Comparison of ENCODE assay signal across 8 cellular contexts in genomic region chr12:123232807-123233504, GRCh38. TPM values are rescaled to one million over a fixed set of nuclear protein-coding genes. Genes with fewer than 3 reads are reported as not detected.
DNase-seq lines count a peak whose midpoint lies in the region; ATAC-seq and TF ChIP-seq lines count a peak whose summit lies in the region.

A gene with protein sequence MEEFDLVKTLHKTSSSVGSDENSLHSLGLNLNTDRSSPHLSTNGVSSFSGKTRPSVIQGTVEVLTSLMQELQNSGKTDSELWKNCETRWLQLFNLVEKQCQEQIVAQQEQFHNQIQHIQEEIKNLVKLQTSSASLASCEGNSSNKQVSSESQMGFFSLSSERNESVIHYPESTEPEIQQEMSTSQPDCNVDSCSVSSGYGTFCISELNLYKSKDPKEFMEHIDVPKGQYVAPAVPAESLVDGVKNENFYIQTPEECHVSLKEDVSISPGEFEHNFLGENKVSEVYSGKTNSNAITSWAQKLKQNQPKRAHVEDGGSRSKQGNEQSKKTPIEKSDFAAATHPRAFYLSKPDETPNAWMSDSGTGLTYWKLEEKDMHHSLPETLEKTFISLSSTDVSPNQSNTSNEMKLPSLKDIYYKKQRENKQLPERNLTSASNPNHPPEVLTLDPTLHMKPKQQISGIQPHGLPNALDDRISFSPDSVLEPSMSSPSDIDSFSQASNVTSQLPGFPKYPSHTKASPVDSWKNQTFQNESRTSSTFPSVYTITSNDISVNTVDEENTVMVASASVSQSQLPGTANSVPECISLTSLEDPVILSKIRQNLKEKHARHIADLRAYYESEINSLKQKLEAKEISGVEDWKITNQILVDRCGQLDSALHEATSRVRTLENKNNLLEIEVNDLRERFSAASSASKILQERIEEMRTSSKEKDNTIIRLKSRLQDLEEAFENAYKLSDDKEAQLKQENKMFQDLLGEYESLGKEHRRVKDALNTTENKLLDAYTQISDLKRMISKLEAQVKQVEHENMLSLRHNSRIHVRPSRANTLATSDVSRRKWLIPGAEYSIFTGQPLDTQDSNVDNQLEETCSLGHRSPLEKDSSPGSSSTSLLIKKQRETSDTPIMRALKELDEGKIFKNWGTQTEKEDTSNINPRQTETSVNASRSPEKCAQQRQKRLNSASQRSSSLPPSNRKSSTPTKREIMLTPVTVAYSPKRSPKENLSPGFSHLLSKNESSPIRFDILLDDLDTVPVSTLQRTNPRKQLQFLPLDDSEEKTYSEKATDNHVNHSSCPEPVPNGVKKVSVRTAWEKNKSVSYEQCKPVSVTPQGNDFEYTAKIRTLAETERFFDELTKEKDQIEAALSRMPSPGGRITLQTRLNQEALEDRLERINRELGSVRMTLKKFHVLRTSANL (minus strand): TSS chr12:123233141. CDS start chr12:123230364, 2,777 bp downstream.
MTRFR (plus strand) TSS chr12:123233436; CDS start chr12:123253675, 20,239 bp downstream.

- H3K27me3 ChIP-seq in osteoblast (ENCODE audit: insufficient read depth, low read length) (no peaks in the 10 kb centered on the region), thoracic aorta (replicated peaks; ENCODE audit: insufficient read depth) (no peaks in the 10 kb centered on the region)

- H2AFZ ChIP-seq in osteoblast (ENCODE audit: low read length), result peak within 1 kb of the TSS; percentile 88

- peak within 1 kb of the TSS; percentile 69 for H3K27ac ChIP-seq in osteoblast (ENCODE audit: low read depth, low read length)
- peak within 1 kb of the TSS; percentile 85 to 87 for H3K27ac ChIP-seq in thoracic aorta

- peaks cover 72% of the 10 kb centered on the region for H3K4me1 Mint-ChIP-seq in activated naive CD8-positive, alpha-beta T cell (ENCODE audit: low read depth)
- peaks cover 8% of the 10 kb centered on the region for H3K4me1 Mint-ChIP-seq in glutamatergic neuron (ENCODE audit: low read depth, unreplicated experiment)

- peaks cover 20% of the 10 kb centered on the region for H3K4me1 ChIP-seq in osteoblast (ENCODE audit: insufficient read depth, low read length)
- H3K4me1 ChIP-seq in thoracic aorta (ENCODE audit: control insufficient read depth in 1 of 2, low read depth in 2 of 2), result peaks cover 16 to 33% of the 10 kb centered on the region in 2 donors

- no peak for TF ChIP-seq CTCF in GM10248 (IDR thresholded peaks at IDR 0.05; ENCODE audit: control extremely low read depth, extremely low read depth, low read depth, missing control alignments)
- no peak for TF ChIP-seq CTCF in glutamatergic neuron (IDR thresholded peaks at IDR 0.05; ENCODE audit: partially characterized antibody, unreplicated experiment)
- TF ChIP-seq CTCF in osteoblast (IDR thresholded peaks at IDR 0.05; ENCODE audit: extremely low read depth, low read depth, low read length), result no peak
- no peak for TF ChIP-seq CTCF in thoracic aorta (IDR thresholded peaks at IDR 0.05)

- DNase-seq in GM10248 (ENCODE audit: extremely low spot score) (peak; percentile 96), NCI-H1105 (lab: John Stamatoyannopoulos, UW) (peak; percentile 99), SKM-1 treated with dmso at 0.1 percent for 144 hours (lab: John Stamatoyannopoulos, UW; ENCODE audit: unreplicated experiment) (peak; percentile 87), glutamatergic neuron (peak; percentile 99), osteoblast (ENCODE audit: insufficient read length, low spot score, missing footprints) (peak; percentile 98), thoracic aorta (ENCODE audit: low spot score) (peak; percentile 98)

- H3K36me3 Mint-ChIP-seq in activated naive CD8-positive, alpha-beta T cell, result no peaks in the 10 kb centered on the region
- H3K36me3 Mint-ChIP-seq in glutamatergic neuron (ENCODE audit: unreplicated experiment), result no peaks in the 10 kb centered on the region

- peak within 1 kb of the TSS; percentile 100 for H3K4me3 Mint-ChIP-seq in activated naive CD8-positive, alpha-beta T cell
- peak within 1 kb of the TSS; percentile 98 for H3K4me3 Mint-ChIP-seq in glutamatergic neuron (ENCODE audit: unreplicated experiment)

- POLR2A ChIA-PET in GM10248 (lab: Yijun Ruan, JAX), result interaction anchor here (0.5 to 2.3 kb wide), 39 partner anchors 9 to 1881 kb away, joined by 3 to 41 read pairs (median 4); partner anchors contain the start of genes ATP6V0A2, KMT5A, OGFOD2 and SBNO1

- H3K79me2 ChIP-seq in osteoblast (ENCODE audit: insufficient read depth, low read length), result peaks cover 71% of the 10 kb centered on the region

- H4K20me1 ChIP-seq in osteoblast (ENCODE audit: insufficient read depth, low read length), result no peaks in the 10 kb centered on the region

- H3K27ac Mint-ChIP-seq in activated naive CD8-positive, alpha-beta T cell, result peak within 1 kb of the TSS; percentile 99
- peak within 1 kb of the TSS; percentile 93 for H3K27ac Mint-ChIP-seq in glutamatergic neuron (ENCODE audit: unreplicated experiment)

- H3K4me2 ChIP-seq in osteoblast (ENCODE audit: insufficient read depth, low read length), result peak within 1 kb of the TSS; percentile 97

- no peaks in the 10 kb centered on the region for H3K9me3 Mint-ChIP-seq in activated naive CD8-positive, alpha-beta T cell (ENCODE audit: low read depth)
- H3K9me3 Mint-ChIP-seq in glutamatergic neuron (ENCODE audit: unreplicated experiment), result peaks cover 3% of the 10 kb centered on the region

- ATAC-seq in HG02623 (IDR thresholded peaks at IDR 0.05; ENCODE audit: unreplicated experiment), result peak; percentile 73
- ATAC-seq in thoracic aorta (ENCODE audit: insufficient number of reproducible peaks, low FRiP score, low read depth), result peak; percentile 95

- H3K9me3 ChIP-seq in osteoblast (ENCODE audit: low read depth, low read length) (no peaks in the 10 kb centered on the region), thoracic aorta (no peaks in the 10 kb centered on the region)

- H3K27me3 Mint-ChIP-seq in activated naive CD8-positive, alpha-beta T cell, result no peaks in the 10 kb centered on the region
- peaks cover 6% of the 10 kb centered on the region for H3K27me3 Mint-ChIP-seq in glutamatergic neuron (ENCODE audit: unreplicated experiment)

- CTCF ChIA-PET in GM10248 (lab: Yijun Ruan, JAX), result interaction anchor here (0.8 to 2.7 kb wide), 11 partner anchors 9 to 439 kb away, joined by 3 to 18 read pairs (median 4); partner anchors contain the start of gene ARL6IP4

- H3K36me3 ChIP-seq in osteoblast (ENCODE audit: insufficient read depth, low read length), result no peaks in the 10 kb centered on the region
- no peaks in the 10 kb centered on the region for H3K36me3 ChIP-seq in thoracic aorta

- H3K4me3 ChIP-seq in osteoblast (ENCODE audit: insufficient read depth, low read length) (peak within 1 kb of the TSS; percentile 92), thoracic aorta (peak within 1 kb of the TSS; percentile 93)

RNA-seq across cellular contexts. Expression of the first gene that starts in this region (rescaled TPM):
- 38.4 TPM for total RNA-seq in glutamatergic neuron (ENCODE audit: unreplicated experiment)
- total RNA-seq in osteoblast, result 42.7 and 43.6 TPM in 2 replicates
- total RNA-seq in thoracic aorta, result 10 to 100 TPM in 1 of 2 donors, 1 to 10 TPM in 1; 7.6 to 44.0 TPM

RNA-seq across cellular contexts. Expression of gene MTRFR, which starts in this region (rescaled TPM):
- total RNA-seq in glutamatergic neuron (ENCODE audit: unreplicated experiment) (11.1 TPM), osteoblast (10.9 and 16.3 TPM in 2 replicates), thoracic aorta (10 to 100 TPM in 1 of 2 donors, 1 to 10 TPM in 1; 9.9 to 17.2 TPM)

Comparison
In these comparisons a context has a peak if more than half of its experiments do, and no peak if none do; other contexts are left out.
1. Peak in every context shown above with its lines: DNase-seq, ATAC-seq, H3K4me3 ChIP-seq and H3K27ac ChIP-seq.